In the genomic region with DNA sequence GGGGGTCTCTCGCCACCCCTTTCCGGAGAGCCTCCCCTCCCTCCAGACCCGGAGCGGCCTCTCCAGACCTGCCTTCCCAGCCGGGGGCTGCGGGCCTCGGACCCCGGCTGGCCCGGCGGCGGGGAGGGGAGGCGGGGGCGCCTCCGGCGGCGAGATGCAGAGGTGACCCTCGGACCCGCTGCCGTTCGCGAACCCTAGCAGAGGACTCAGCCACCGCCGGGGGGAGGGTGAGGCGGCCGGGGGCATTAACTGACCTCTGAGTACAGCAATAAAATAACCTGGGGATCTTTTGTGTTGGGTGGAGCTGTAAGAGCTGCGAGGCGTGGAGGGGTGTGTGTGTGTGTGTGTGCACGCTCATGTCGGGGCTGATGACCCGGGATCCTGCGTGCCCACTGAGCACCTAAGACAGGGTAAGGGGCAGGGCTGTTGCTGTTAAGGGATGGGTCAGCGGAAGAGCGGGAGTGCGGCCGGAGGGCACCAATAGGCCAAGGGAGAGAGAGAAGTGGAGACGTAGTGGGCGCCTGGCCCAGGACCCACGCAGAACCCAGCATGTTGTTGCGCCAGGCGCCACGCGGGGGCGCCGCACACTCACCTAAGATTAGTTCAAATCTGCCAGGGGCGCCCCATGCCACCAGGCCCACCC, we compare ENCODE assay signal across 1 cellular context.
TF ChIP-seq lines count a peak whose summit lies in the region.

No MANE protein-coding gene starts in this region.

TF ChIP-seq in GM12878, 131 proteins besides CTCF, POLR2A, EP300 and RAD21:
- TF ChIP-seq, protein P1, sequence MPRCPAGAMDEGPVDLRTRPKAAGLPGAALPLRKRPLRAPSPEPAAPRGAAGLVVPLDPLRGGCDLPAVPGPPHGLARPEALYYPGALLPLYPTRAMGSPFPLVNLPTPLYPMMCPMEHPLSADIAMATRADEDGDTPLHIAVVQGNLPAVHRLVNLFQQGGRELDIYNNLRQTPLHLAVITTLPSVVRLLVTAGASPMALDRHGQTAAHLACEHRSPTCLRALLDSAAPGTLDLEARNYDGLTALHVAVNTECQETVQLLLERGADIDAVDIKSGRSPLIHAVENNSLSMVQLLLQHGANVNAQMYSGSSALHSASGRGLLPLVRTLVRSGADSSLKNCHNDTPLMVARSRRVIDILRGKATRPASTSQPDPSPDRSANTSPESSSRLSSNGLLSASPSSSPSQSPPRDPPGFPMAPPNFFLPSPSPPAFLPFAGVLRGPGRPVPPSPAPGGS (IDR thresholded peaks at IDR 0.05; ENCODE audit: borderline replicate concordance, insufficient read depth, low read depth, low read length, poor library complexity, severe bottlenecking): no peak
- TF ChIP-seq ZNF24 (IDR thresholded peaks at IDR 0.05): no peak
- TF ChIP-seq, protein P2, sequence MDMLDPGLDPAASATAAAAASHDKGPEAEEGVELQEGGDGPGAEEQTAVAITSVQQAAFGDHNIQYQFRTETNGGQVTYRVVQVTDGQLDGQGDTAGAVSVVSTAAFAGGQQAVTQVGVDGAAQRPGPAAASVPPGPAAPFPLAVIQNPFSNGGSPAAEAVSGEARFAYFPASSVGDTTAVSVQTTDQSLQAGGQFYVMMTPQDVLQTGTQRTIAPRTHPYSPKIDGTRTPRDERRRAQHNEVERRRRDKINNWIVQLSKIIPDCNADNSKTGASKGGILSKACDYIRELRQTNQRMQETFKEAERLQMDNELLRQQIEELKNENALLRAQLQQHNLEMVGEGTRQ (IDR thresholded peaks at IDR 0.05; ENCODE audit: borderline replicate concordance, low read depth, low read length): no peak
- TF ChIP-seq IKZF1 (conservative IDR thresholded peaks at IDR 0.05): peak; percentile 28; the same call in 1 of the 2 replicates
- TF ChIP-seq TARDBP (IDR thresholded peaks at IDR 0.05; ENCODE audit: borderline replicate concordance): no peak
- TF ChIP-seq YY1 (IDR thresholded peaks at IDR 0.05; ENCODE audit: low read depth, low read length): peak; percentile 50; the same call in 1 of the 2 replicates
- peak; percentile 57; the same call in 1 of the 2 replicates for TF ChIP-seq SMC3 (IDR thresholded peaks at IDR 0.05; ENCODE audit: borderline replicate concordance, low read length)
- peak; percentile 91; the same call in 1 of the 2 replicates for TF ChIP-seq EZH2 (IDR thresholded peaks at IDR 0.05; ENCODE audit: borderline replicate concordance, control insufficient read depth, low read depth, low read length)
- TF ChIP-seq BACH1 (IDR thresholded peaks at IDR 0.05; ENCODE audit: borderline replicate concordance): peak; percentile 53; the same call in 1 of the 2 replicates
- TF ChIP-seq, protein P3, sequence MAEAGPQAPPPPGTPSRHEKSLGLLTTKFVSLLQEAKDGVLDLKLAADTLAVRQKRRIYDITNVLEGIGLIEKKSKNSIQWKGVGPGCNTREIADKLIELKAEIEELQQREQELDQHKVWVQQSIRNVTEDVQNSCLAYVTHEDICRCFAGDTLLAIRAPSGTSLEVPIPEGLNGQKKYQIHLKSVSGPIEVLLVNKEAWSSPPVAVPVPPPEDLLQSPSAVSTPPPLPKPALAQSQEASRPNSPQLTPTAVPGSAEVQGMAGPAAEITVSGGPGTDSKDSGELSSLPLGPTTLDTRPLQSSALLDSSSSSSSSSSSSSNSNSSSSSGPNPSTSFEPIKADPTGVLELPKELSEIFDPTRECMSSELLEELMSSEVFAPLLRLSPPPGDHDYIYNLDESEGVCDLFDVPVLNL (IDR thresholded peaks at IDR 0.05; ENCODE audit: low read depth, low read length): no peak
- TF ChIP-seq SMARCA5 (IDR thresholded peaks at IDR 0.05): 0 out of 2 replicates have a peak, but pooled peaks have one; percentile 32
- TF ChIP-seq HDAC6 (IDR thresholded peaks at IDR 0.05; ENCODE audit: unreplicated experiment): no peak
- peak in 1 of 2 experiments; percentile 11; a peak in 1 of 4 replicates for TF ChIP-seq BHLHE40 (IDR thresholded peaks at IDR 0.05; ENCODE audit: borderline replicate concordance in 1 of 2, low read depth in 2 of 2, low read length in 1 of 2)
TF ChIP-seq in GM12878: peak in this region for 7.
